2 cellular contexts compared by ENCODE assay signal in genomic region chr16:72349719-72350118, GRCh38.
TF ChIP-seq lines count a peak whose summit lies in the region.

No MANE protein-coding gene starts in this region.

TF ChIP-seq in A549, 52 proteins besides CTCF, POLR2A, EP300 and RAD21 (continued from another document):
- TF ChIP-seq E2F6 (IDR thresholded peaks at IDR 0.05; ENCODE audit: borderline replicate concordance, low read depth) (no peak), RARB (CRISPR knock-in tag; IDR thresholded peaks at IDR 0.05) (no peak), RFX5 (IDR thresholded peaks at IDR 0.05) (no peak), HMGXB4 (CRISPR knock-in tag; IDR thresholded peaks at IDR 0.05; ENCODE audit: borderline replicate concordance) (no peak), MAFK (IDR thresholded peaks at IDR 0.05; ENCODE audit: partially characterized antibody) (peak; percentile 67), ZSCAN20 (CRISPR knock-in tag; IDR thresholded peaks at IDR 0.05) (no peak)

TF ChIP-seq in IMR-90, 13 proteins besides CTCF, POLR2A, EP300 and RAD21 (continued from another document):
- peak; percentile 35; the same call in 1 of the 2 replicates for TF ChIP-seq MAFK (IDR thresholded peaks at IDR 0.05; ENCODE audit: low read depth, low read length)
